23 cellular contexts compared by ENCODE assay signal in the genomic region with DNA sequence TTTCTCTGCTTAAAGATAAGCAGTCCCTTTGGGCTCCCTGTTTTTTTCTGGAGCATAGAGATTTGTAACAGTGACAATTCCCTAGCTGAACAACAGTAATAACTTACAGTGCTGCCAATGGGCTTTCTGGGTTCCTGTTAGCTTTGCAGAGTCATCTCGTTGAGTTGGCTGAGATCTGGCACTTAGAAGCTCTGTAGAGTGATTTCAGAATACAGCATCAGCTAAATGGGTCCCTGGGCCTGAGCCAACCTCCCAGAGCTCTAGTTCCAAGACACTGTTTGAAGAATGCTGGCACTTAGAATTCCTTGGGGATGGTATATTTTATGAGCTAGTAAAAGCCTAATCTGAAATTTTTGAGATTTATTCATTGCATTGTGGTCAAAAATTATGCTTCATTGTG. TPM values are rescaled to one million over a fixed set of nuclear protein-coding genes. Genes with fewer than 3 reads are reported as not detected.
A peak's percentile ranks its signal among the peaks of the same experiment; 100 is the strongest.
DNase-seq lines count a peak whose midpoint lies in the region; ATAC-seq, FAIRE-seq and TF ChIP-seq lines count a peak whose summit lies in the region.
"Had no signal": no experiment of that assay in that cellular context is flagged by ENCODE, and none has a peak within 500 bp of the region (broad histone marks: within the 10 kb centered on the region; RNA-seq: fewer than 3 reads in every experiment).

No MANE protein-coding gene starts in this region.

- FAIRE-seq in astrocyte (lab: Jason Lieb, UNC), result peak; percentile 62
- no peak for FAIRE-seq in kidney (lab: Jason Lieb, UNC)
- FAIRE-seq: A204.1, GM12892, HepG2 had no signal

- DNase-seq in DMS53 (lab: John Stamatoyannopoulos, UW), result peak; percentile 7
- no peak for DNase-seq in DMS53 treated with DMSO at 0.1 percent for 48 hours (lab: John Stamatoyannopoulos, UW; ENCODE audit: unreplicated experiment)
- DNase-seq in astrocyte (ENCODE audit: low read depth), result no peak
- DNase-seq in kidney, result peak; percentile 40
- DNase-seq in thyroid gland, result peak; percentile 70 to 82
- no peak for DNase-seq in GM20000 (ENCODE audit: low spot score)
- DNase-seq in activated CD4-positive, alpha-beta T cell treated with anti-CD3 and anti-CD28 coated beads, Interleukin-2, amount 10 ng/mL, durations not matched to agents 7 days and 5 days, result no peak
- DNase-seq: activated CD4-positive, alpha-beta T cell treated with anti-CD3 and anti-CD28 coated beads, Interleukin-2, amount 50 U/mL, for 48 hours; activated naive CD4-positive, alpha-beta T cell treated with anti-CD3 and anti-CD28 coated beads, Interleukin-2, amount 10 ng/mL, durations not matched to agents 7 days and 5 days; activated T-cell treated with anti-CD3 and anti-CD28 coated beads for 4 hours; foreskin fibroblast; NCI-H510A; SHP77 treated with DMSO at 0.1 percent for 48 hours; stimulated activated CD4-positive, alpha-beta T cell treated with anti-CD3 and anti-CD28 coated beads, Interleukin-1b, Interleukin-23, amount 100 ng/mL, for 48 hours; WERI-Rb-1 had no signal

- CTCF ChIA-PET in activated CD4-positive, alpha-beta T cell treated with anti-CD3 and anti-CD28 coated beads, Interleukin-2, amount 10 ng/mL, durations not matched to agents 7 days and 5 days (lab: Charles Lee), result no interaction called here

- H3K36me3 Mint-ChIP-seq in astrocyte (ENCODE audit: low read depth, unreplicated experiment), result no peaks in the 10 kb centered on the region
- no peaks in the 10 kb centered on the region for H3K36me3 Mint-ChIP-seq in activated CD4-positive, alpha-beta T cell treated with anti-CD3 and anti-CD28 coated beads, Interleukin-2, amount 10 ng/mL, durations not matched to agents 7 days and 5 days (ENCODE audit: low read depth)
- H3K36me3 Mint-ChIP-seq: activated naive CD4-positive, alpha-beta T cell treated with anti-CD3 and anti-CD28 coated beads, Interleukin-2, amount 10 ng/mL, durations not matched to agents 7 days and 5 days had no signal

- no peaks in the 10 kb centered on the region for H3K4me1 ChIP-seq in astrocyte (ENCODE audit: insufficient read depth, low read length)
- H3K4me1 ChIP-seq in kidney (ENCODE audit: control insufficient read depth in 1 of 2, insufficient read depth in 1 of 2, low read depth in 1 of 2, low read length in 2 of 2), result no peaks in the 10 kb centered on the region
- no peaks in the 10 kb centered on the region for H3K4me1 ChIP-seq in thyroid gland

- H3K27ac Mint-ChIP-seq in astrocyte (ENCODE audit: unreplicated experiment), result no peak overlapping the region
- H3K27ac Mint-ChIP-seq in activated CD4-positive, alpha-beta T cell treated with anti-CD3 and anti-CD28 coated beads, Interleukin-2, amount 10 ng/mL, durations not matched to agents 7 days and 5 days, result no peak overlapping the region
- H3K27ac Mint-ChIP-seq: activated naive CD4-positive, alpha-beta T cell treated with anti-CD3 and anti-CD28 coated beads, Interleukin-2, amount 10 ng/mL, durations not matched to agents 7 days and 5 days; stimulated activated naive CD8-positive, alpha-beta T cell treated with anti-CD3 and anti-CD28 coated beads, Interleukin-15, Interleukin-2, amounts not matched to agents 100 ng/mL and 50 ng/mL, for 24 hours; T-helper 1 cell treated with Interleukin-12 subunit alpha and Interleukin-12 subunit beta and Interleukin-4 antibody, amounts not matched to agents 30 μg/mL and 1 μg/mL, for 36 hours had no signal

- no peak for TF ChIP-seq CTCF in astrocyte (IDR thresholded peaks at IDR 0.05; ENCODE audit: insufficient read depth, low read depth, low read length)
- TF ChIP-seq CTCF in kidney (IDR thresholded peaks at IDR 0.05; ENCODE audit: borderline replicate concordance, extremely low read depth, insufficient read depth), result no peak
- TF ChIP-seq CTCF in thyroid gland (IDR thresholded peaks at IDR 0.05), result no peak
- no peak for TF ChIP-seq CTCF in GM20000 (IDR thresholded peaks at IDR 0.05; ENCODE audit: extremely low read depth, missing control alignments)

- H3K9ac ChIP-seq in astrocyte (ENCODE audit: low read length) (no peak overlapping the region), kidney (ENCODE audit: low read length in 2 of 2) (no peak overlapping the region)

- H3K9me3 ChIP-seq in astrocyte (ENCODE audit: insufficient read depth, low read depth, low read length), result no peaks in the 10 kb centered on the region
- H3K9me3 ChIP-seq in kidney (ENCODE audit: control insufficient read depth in 1 of 2, low read length in 2 of 2), result no peaks in the 10 kb centered on the region
- no peaks in the 10 kb centered on the region for H3K9me3 ChIP-seq in thyroid gland

- H3K79me2 ChIP-seq in astrocyte (ENCODE audit: insufficient read depth, low read length), result no peaks in the 10 kb centered on the region

- 0 to 11% methylated on average over 1 of the region's 1 CpG for WGBS in thyroid gland, 2 donors

- intact Hi-C loops in kidney (cut with DNase I), result no loop called here
- intact Hi-C loops in thyroid gland (cut with DNase I), result no loop called here

- H3K27me3 ChIP-seq in astrocyte (ENCODE audit: insufficient read depth, low read length), result no peaks in the 10 kb centered on the region
- H3K27me3 ChIP-seq in thyroid gland, result no peaks in the 10 kb centered on the region

- no peak overlapping the region for H3K4me3 ChIP-seq in astrocyte (ENCODE audit: insufficient read depth, low read depth, low read length)
- H3K4me3 ChIP-seq in kidney (ENCODE audit: low read length in 2 of 2), result no peak overlapping the region
- H3K4me3 ChIP-seq in thyroid gland (replicated peaks in 1 of 3), result no peak overlapping the region
- H3K4me3 ChIP-seq: coronary artery had no signal

- H3K9me3 Mint-ChIP-seq in astrocyte (ENCODE audit: unreplicated experiment), result peaks cover 2% of the 10 kb centered on the region
- no peaks in the 10 kb centered on the region for H3K9me3 Mint-ChIP-seq in activated CD4-positive, alpha-beta T cell treated with anti-CD3 and anti-CD28 coated beads, Interleukin-2, amount 10 ng/mL, durations not matched to agents 7 days and 5 days
- H3K9me3 Mint-ChIP-seq: T-helper 1 cell treated with Interleukin-12 subunit alpha and Interleukin-12 subunit beta and Interleukin-4 antibody, amounts not matched to agents 30 μg/mL and 1 μg/mL, for 36 hours had no signal

- POLR2A ChIA-PET in activated CD4-positive, alpha-beta T cell treated with anti-CD3 and anti-CD28 coated beads, Interleukin-2, amount 10 ng/mL, durations not matched to agents 7 days and 5 days (lab: Charles Lee), result no interaction called here

- H3K36me3 ChIP-seq in astrocyte (ENCODE audit: insufficient read depth, low read length) (no peaks in the 10 kb centered on the region), kidney (ENCODE audit: control insufficient read depth in 1 of 2, insufficient read depth in 2 of 2, low read length in 2 of 2) (no peaks in the 10 kb centered on the region), thyroid gland (no peaks in the 10 kb centered on the region)
- H3K36me3 ChIP-seq: WERI-Rb-1 had no signal

- no peaks in the 10 kb centered on the region for H4K20me1 ChIP-seq in astrocyte (ENCODE audit: insufficient read depth, low read length)

- no peaks in the 10 kb centered on the region for H3K27me3 Mint-ChIP-seq in astrocyte (ENCODE audit: low read depth, unreplicated experiment)
- H3K27me3 Mint-ChIP-seq in activated CD4-positive, alpha-beta T cell treated with anti-CD3 and anti-CD28 coated beads, Interleukin-2, amount 10 ng/mL, durations not matched to agents 7 days and 5 days, result no peaks in the 10 kb centered on the region
- H3K27me3 Mint-ChIP-seq: activated naive CD4-positive, alpha-beta T cell treated with anti-CD3 and anti-CD28 coated beads, Interleukin-2, amount 10 ng/mL, durations not matched to agents 7 days and 5 days; stimulated activated naive CD8-positive, alpha-beta T cell treated with anti-CD3 and anti-CD28 coated beads, Interleukin-15, Interleukin-2, amounts not matched to agents 100 ng/mL and 50 ng/mL, for 24 hours had no signal

- H3K4me2 ChIP-seq in astrocyte (ENCODE audit: low read length), result no peak overlapping the region

- no peak overlapping the region for H3K27ac ChIP-seq in astrocyte (ENCODE audit: low read depth, low read length)
- H3K27ac ChIP-seq in kidney (ENCODE audit: low read depth in 2 of 2, low read length in 2 of 2), result no peak overlapping the region
- H3K27ac ChIP-seq in thyroid gland, result no peak overlapping the region
- H3K27ac ChIP-seq: coronary artery, WERI-Rb-1 had no signal

- no peak overlapping the region for H3K4me3 Mint-ChIP-seq in astrocyte (ENCODE audit: unreplicated experiment)
- H3K4me3 Mint-ChIP-seq in activated CD4-positive, alpha-beta T cell treated with anti-CD3 and anti-CD28 coated beads, Interleukin-2, amount 10 ng/mL, durations not matched to agents 7 days and 5 days, result no peak overlapping the region
- H3K4me3 Mint-ChIP-seq: activated naive CD4-positive, alpha-beta T cell treated with anti-CD3 and anti-CD28 coated beads, Interleukin-2, amount 10 ng/mL, durations not matched to agents 7 days and 5 days; stimulated activated naive CD8-positive, alpha-beta T cell treated with anti-CD3 and anti-CD28 coated beads, Interleukin-15, Interleukin-2, amounts not matched to agents 100 ng/mL and 50 ng/mL, for 24 hours; T-helper 1 cell treated with Interleukin-12 subunit alpha and Interleukin-12 subunit beta and Interleukin-4 antibody, amounts not matched to agents 30 μg/mL and 1 μg/mL, for 36 hours had no signal

- H3K4me1 Mint-ChIP-seq in astrocyte (ENCODE audit: low read depth, unreplicated experiment), result no peaks in the 10 kb centered on the region
- no peaks in the 10 kb centered on the region for H3K4me1 Mint-ChIP-seq in activated CD4-positive, alpha-beta T cell treated with anti-CD3 and anti-CD28 coated beads, Interleukin-2, amount 10 ng/mL, durations not matched to agents 7 days and 5 days
- H3K4me1 Mint-ChIP-seq: activated naive CD4-positive, alpha-beta T cell treated with anti-CD3 and anti-CD28 coated beads, Interleukin-2, amount 10 ng/mL, durations not matched to agents 7 days and 5 days had no signal

- ATAC-seq in GM21515 (IDR thresholded peaks at IDR 0.05; ENCODE audit: unreplicated experiment), result no peak
- ATAC-seq: HepG2, left lobe of liver had no signal

- no peak for TF ChIP-seq POLR2A in thyroid gland (IDR thresholded peaks at IDR 0.05)

- H2AFZ ChIP-seq in astrocyte (ENCODE audit: low read depth, low read length), result no peak overlapping the region

RNA-seq across cellular contexts. Expression of gene SERTM2, which starts 43.5 kb away (rescaled TPM):
- total RNA-seq in astrocyte (0.12 and 0.23 TPM in 2 replicates), kidney (0.35 TPM), thyroid gland (not detected)
- 0.22 TPM for polyA plus RNA-seq in kidney (ENCODE audit: insufficient read depth, low read depth, low replicate concordance)
- not detected for total RNA-seq in activated CD4-positive, alpha-beta T cell treated with anti-CD3 and anti-CD28 coated beads, Interleukin-2, amount 10 ng/mL, durations not matched to agents 7 days and 5 days
- total RNA-seq: HepG2 had no signal
- polyA plus RNA-seq: HepG2 had no signal

RNA-seq across cellular contexts. Expression of gene DCX, which starts 55.9 kb away (rescaled TPM):
- total RNA-seq in astrocyte, result 0.53 and 2.4 TPM in 2 replicates
- 0.09 TPM for total RNA-seq in kidney
- not detected for polyA plus RNA-seq in kidney (ENCODE audit: insufficient read depth, low read depth, low replicate concordance)
- total RNA-seq in thyroid gland, result not detected
- not detected for total RNA-seq in activated CD4-positive, alpha-beta T cell treated with anti-CD3 and anti-CD28 coated beads, Interleukin-2, amount 10 ng/mL, durations not matched to agents 7 days and 5 days
- total RNA-seq: HepG2, left lobe of liver had no signal
- polyA plus RNA-seq: HepG2 had no signal

Comparison
In these comparisons a context has a peak if more than half of its experiments do, and no peak if none do; other contexts are left out.
1. DNase-seq: peak in DMS53 (single experiment), kidney (single experiment) and thyroid gland (2 of 2); none in DMS53 treated with DMSO at 0.1 percent for 48 hours (single experiment), astrocyte (single experiment), GM20000 (single experiment) and activated CD4-positive, alpha-beta T cell treated with anti-CD3 and anti-CD28 coated beads, Interleukin-2, amount 10 ng/mL, durations not matched to agents 7 days and 5 days (single experiment).